18 cellular contexts compared by ENCODE assay signal in genomic region chr4:171353535-171353934, GRCh38.
A peak's percentile ranks its signal among the peaks of the same experiment; 100 is the strongest.
DNase-seq lines count a peak whose midpoint lies in the region; TF ChIP-seq lines count a peak whose summit lies in the region.
"Had no signal": no experiment of that assay in that cellular context is flagged by ENCODE, and none has a peak within 500 bp of the region (broad histone marks: within the 10 kb centered on the region; RNA-seq: fewer than 3 reads in every experiment).

No MANE protein-coding gene starts in this region.

- no peaks in the 10 kb centered on the region for H3K36me3 Mint-ChIP-seq in immature natural killer cell
- H3K36me3 Mint-ChIP-seq: CD8-positive, alpha-beta T cell had no signal

- no peak overlapping the region for H3K27ac Mint-ChIP-seq in immature natural killer cell
- H3K27ac Mint-ChIP-seq: B cell; CD4-positive, alpha-beta T cell; CD8-positive, alpha-beta T cell had no signal

- peak; percentile 23 for DNase-seq in COLO829 (ENCODE audit: low spot score)
- DNase-seq in astrocyte of the spinal cord (ENCODE audit: low read depth, low spot score) = peak; percentile 1
- peak; percentile 66 for DNase-seq in foreskin melanocyte
- no peak for DNase-seq in immature natural killer cell
- no peak for DNase-seq in amniotic stem cell (lab: John Stamatoyannopoulos, UW)
- DNase-seq: AML-193; CD4-positive, alpha-beta T cell; CD8-positive, alpha-beta T cell; COR-L47; DMS 273 treated with DMSO at 0.1 percent for 48 hours; DMS153; DMS53; DMS79; DND-41; GF-D8 had no signal

- in situ Hi-C loops in astrocyte of the spinal cord (cut with HindIII; ENCODE audit: low sequenced_read_pairs) = no loop called here

- H3K4me3 Mint-ChIP-seq in immature natural killer cell = no peak overlapping the region
- H3K4me3 Mint-ChIP-seq: B cell; CD4-positive, alpha-beta T cell; CD8-positive, alpha-beta T cell had no signal

- no peaks in the 10 kb centered on the region for H3K4me1 Mint-ChIP-seq in immature natural killer cell
- H3K4me1 Mint-ChIP-seq: B cell had no signal

- H3K9me3 Mint-ChIP-seq in immature natural killer cell = peaks cover 11 to 29% (median 24%) of the 10 kb centered on the region in 6 donors

- H3K27me3 Mint-ChIP-seq in immature natural killer cell (ENCODE audit: low read depth in 3 of 3) = no peaks in the 10 kb centered on the region
- H3K27me3 Mint-ChIP-seq: B cell; CD4-positive, alpha-beta T cell had no signal

- no peak for TF ChIP-seq CTCF in astrocyte of the spinal cord (IDR thresholded peaks at IDR 0.05; ENCODE audit: low read depth, low read length)

- H3K4me3 ChIP-seq in astrocyte of the spinal cord (ENCODE audit: low read depth, low read length) = no peak overlapping the region
- H3K4me3 ChIP-seq: A549; BLaER1 treated with 17β-estradiol and CSF1 and Interleukin-3, amounts not matched to agents 10 nM and 100 nM had no signal

Comparison
In these comparisons a context has a peak if more than half of its experiments do, and no peak if none do; other contexts are left out.
1. DNase-seq: peak in COLO829 (single experiment), astrocyte of the spinal cord (single experiment) and foreskin melanocyte (single experiment); none in immature natural killer cell (0 of 3) and amniotic stem cell (single experiment).